In the genomic region with DNA sequence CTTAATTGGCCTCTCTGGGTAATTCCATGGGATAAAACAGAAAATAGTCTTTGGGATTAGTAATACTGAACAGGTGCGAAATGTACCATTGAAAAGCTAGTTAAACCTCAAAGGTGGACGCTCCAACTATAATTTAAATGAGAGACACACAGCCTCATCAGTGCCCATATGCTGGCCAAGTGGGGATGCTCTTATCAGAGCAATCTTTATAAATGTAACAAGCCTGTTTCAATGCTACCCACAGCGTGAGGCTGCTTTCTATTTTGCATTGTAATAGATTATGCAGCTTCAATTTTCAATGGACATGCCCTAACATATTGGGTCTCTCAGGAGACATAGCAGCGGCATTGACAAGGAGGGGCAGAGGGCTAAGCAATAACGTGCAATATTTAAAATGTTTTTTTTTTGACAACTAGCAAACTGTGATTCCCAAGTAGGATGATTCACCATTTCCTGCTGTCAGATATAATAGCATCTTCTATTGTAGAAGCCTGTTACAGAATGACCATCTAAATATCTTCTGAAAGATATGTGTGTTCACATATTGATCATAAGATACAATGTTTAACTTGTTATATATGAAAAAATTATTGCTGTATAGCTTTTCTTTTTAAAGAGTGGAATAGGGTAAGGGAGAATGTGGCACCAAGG, we compare ENCODE assay signal across 19 cellular contexts.
"Had no signal": no experiment of that assay in that cellular context is flagged by ENCODE, and none has a peak within 500 bp of the region (broad histone marks: within the 10 kb centered on the region; RNA-seq: fewer than 3 reads in every experiment).

No MANE protein-coding gene starts in this region.

- ATAC-seq: gastroesophageal sphincter, left ventricle myocardium superior, natural killer cell, pancreas, psoas muscle, WTC11 had no signal

- H3K36me3 Mint-ChIP-seq: activated naive CD4-positive, alpha-beta T cell treated with anti-CD3 and anti-CD28 coated beads, Interleukin-2, amount 50 U/mL, for 24 hours; natural killer cell had no signal

- H3K4me3 Mint-ChIP-seq: activated naive CD4-positive, alpha-beta T cell treated with anti-CD3 and anti-CD28 coated beads, Interleukin-2, amount 50 U/mL, for 24 hours; natural killer cell; T-helper 2 cell treated with Interferon-gamma antibody and Interleukin-4, amounts not matched to agents 5 μg/mL and 100 μg/mL, for 36 hours; WTC11 had no signal

- H3K27ac Mint-ChIP-seq: activated naive CD4-positive, alpha-beta T cell treated with anti-CD3 and anti-CD28 coated beads, Interleukin-2, amount 50 U/mL, for 24 hours; natural killer cell; T-helper 2 cell treated with Interferon-gamma antibody and Interleukin-4, amounts not matched to agents 5 μg/mL and 100 μg/mL, for 36 hours; WTC11 had no signal

- H3K4me1 Mint-ChIP-seq: activated naive CD4-positive, alpha-beta T cell treated with anti-CD3 and anti-CD28 coated beads, Interleukin-2, amount 50 U/mL, for 24 hours; natural killer cell had no signal

- DNase-seq: activated gamma-delta T cell treated with Interleukin-2 at 50 U/mL for 16 hours; activated T-cell treated with anti-CD3 and anti-CD28 coated beads, Interleukin-2, amount 50 U/mL, for 1 hour; central memory CD4-positive, alpha-beta T cell; colonic mucosa; esophagus squamous epithelium; head of caudate nucleus; hypothalamus; left ventricle myocardium superior; midbrain; natural killer cell; pancreas; psoas muscle; stimulated activated CD4-positive, alpha-beta T cell treated with anti-CD3 and anti-CD28 coated beads, Interleukin-4, amount 100 ng/mL, for 24 hours; stimulated activated naive CD4-positive, alpha-beta T cell treated with Interleukin-2 at 50 U/mL for 16 hours; upper lobe of left lung had no signal

- H3K9me3 Mint-ChIP-seq: activated naive CD4-positive, alpha-beta T cell treated with anti-CD3 and anti-CD28 coated beads, Interleukin-2, amount 50 U/mL, for 24 hours; natural killer cell; T-helper 2 cell treated with Interferon-gamma antibody and Interleukin-4, amounts not matched to agents 5 μg/mL and 100 μg/mL, for 36 hours had no signal
